ENCODE assay signal across 11 cellular contexts in the genomic region with DNA sequence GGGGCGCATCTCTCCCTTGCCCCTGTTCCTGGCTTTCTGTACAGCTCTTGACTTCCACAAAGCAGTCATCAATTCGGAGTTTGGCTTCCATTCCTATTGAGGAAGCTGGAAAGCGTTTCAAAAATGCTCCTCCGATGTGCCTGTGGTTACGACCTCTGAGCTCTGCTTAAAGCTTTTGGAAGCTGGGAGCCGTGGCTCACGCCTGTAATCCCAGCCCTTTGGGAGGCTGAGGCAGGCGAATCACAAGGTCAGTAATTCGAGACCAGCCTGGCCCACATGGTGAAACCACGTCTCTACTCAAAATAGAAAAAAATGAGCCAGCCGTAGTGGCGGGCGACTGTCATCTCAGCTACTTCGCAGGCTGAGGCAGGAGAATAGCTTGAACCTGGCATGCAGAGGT. TPM values are rescaled to one million over a fixed set of nuclear protein-coding genes. Genes with fewer than 3 reads are reported as not detected.
A peak's percentile ranks its signal among the peaks of the same experiment; 100 is the strongest.
DNase-seq lines count a peak whose midpoint lies in the region; ATAC-seq and TF ChIP-seq lines count a peak whose summit lies in the region.
"Not testable (repeated sequence)": the region's sequence is repeated elsewhere in the genome, so short reads cannot be mapped to it uniquely, and the experiment has no call there.
"Had no signal": no experiment of that assay in that cellular context is flagged by ENCODE, and none has a peak within 500 bp of the region (broad histone marks: within the 10 kb centered on the region; RNA-seq: fewer than 3 reads in every experiment).

No MANE protein-coding gene starts in this region.

- dilution Hi-C loops in IMR-90 (cut with HindIII; ENCODE audit: low sequenced_read_pairs, unreplicated experiment), result not testable (repeated sequence)

- H3K9me1 ChIP-seq in IMR-90 (ENCODE audit: insufficient read depth, low read length), result not testable (repeated sequence)

- TF ChIP-seq POLR2A in IMR-90 (IDR thresholded peaks at IDR 0.05; ENCODE audit: low read depth, low read length), result not testable (repeated sequence)

- H3K4me2 ChIP-seq in IMR-90 (ENCODE audit: low read depth, low read length), result not testable (repeated sequence)
- H3K4me2 ChIP-seq in osteoblast (ENCODE audit: insufficient read depth, low read length), result peak overlapping the region; percentile 73

- H2AFZ ChIP-seq in IMR-90 (replicated peaks; ENCODE audit: low read length, poor library complexity); osteoblast (ENCODE audit: low read length): not testable (repeated sequence)

- not testable (repeated sequence) for H2AK9ac ChIP-seq in IMR-90 (replicated peaks; ENCODE audit: low read depth, low read length, poor library complexity)

- H3K79me1 ChIP-seq in IMR-90 (ENCODE audit: low read depth in 1 of 2, low read length in 2 of 2), result not testable (repeated sequence)

- H2BK20ac ChIP-seq in IMR-90 (ENCODE audit: low read depth, low read length), result not testable (repeated sequence)

- not testable (repeated sequence) for H3K27me3 ChIP-seq in IMR-90 (ENCODE audit: control insufficient read depth, insufficient read depth, low read length); adipocyte (replicated peaks; ENCODE audit: control insufficient read depth, insufficient read depth, low read length); osteoblast (ENCODE audit: insufficient read depth, low read length)

- BruUV-seq in IMR-90 (replicated peaks; lab: Mats Ljungman, UMichigan), result not testable (repeated sequence)

- in situ Hi-C loops in IMR-90 (cut with MboI; ENCODE audit: low sequenced_read_pairs), result not testable (repeated sequence)

- intact Hi-C loops in IMR-90 (cut with micrococcal nuclease), result not testable (repeated sequence)

- H3K4ac ChIP-seq in IMR-90 (ENCODE audit: low read depth, low read length), result not testable (repeated sequence)

- H4K8ac ChIP-seq in IMR-90 (ENCODE audit: low read depth in 2 of 2, low read length in 2 of 2), result not testable (repeated sequence)

- 40% methylated on average over 8 of the region's 14 CpGs; no CpG with 5 or more reads in 1 of the 2 experiments for whole genome bisulfite sequencing in IMR-90 (ENCODE audit: extremely low coverage in 2 of 2, insufficient read length in 1 of 2), 2 experiments

- H4K91ac ChIP-seq in IMR-90 (ENCODE audit: insufficient read depth, low read depth, low read length), result not testable (repeated sequence)

- DNase-seq in AG04449 (ENCODE audit: low read depth, low spot score), result peak; percentile 26
- DNase-seq in ELR (ENCODE audit: low read depth), result peak; percentile 9
- DNase-seq in IMR-90, result peak; percentile 88
- DNase-seq in adipocyte (ENCODE audit: low read depth), result peak; percentile 29
- peak; percentile 74 for DNase-seq in choroid plexus epithelial cell (ENCODE audit: low read depth)
- DNase-seq in fibroblast of villous mesenchyme (ENCODE audit: low read depth), result peak; percentile 68
- peak; percentile 32 for DNase-seq in osteoblast (ENCODE audit: insufficient read length, low spot score, missing footprints)
- peak; percentile 94 for DNase-seq in stromal cell of bone marrow (ENCODE audit: low read depth)

- H2BK5ac ChIP-seq in IMR-90 (ENCODE audit: low read depth, low read length, poor library complexity, severe bottlenecking), result not testable (repeated sequence)

- H3K56ac ChIP-seq in IMR-90 (ENCODE audit: extremely low read depth, insufficient read depth, low read length), result not testable (repeated sequence)

- H3K36me3 ChIP-seq in IMR-90 (ENCODE audit: control insufficient read depth, insufficient read depth, low read length); adipocyte (ENCODE audit: control insufficient read depth, insufficient read depth, low read length, severe bottlenecking); osteoblast (ENCODE audit: insufficient read depth, low read length): not testable (repeated sequence)

- H4K20me1 ChIP-seq in IMR-90 (ENCODE audit: insufficient read depth, low read length); osteoblast (ENCODE audit: insufficient read depth, low read length): not testable (repeated sequence)

- CTCF ChIA-PET in AG04449 (lab: Yijun Ruan, JAX), result not testable (repeated sequence)
- CTCF ChIA-PET in IMR-90 (lab: Yijun Ruan, JAX), result interaction anchor here (0.6 kb wide), 1 partner anchor 25 kb away, joined by 7 read pairs; no protein-coding TSS in a partner anchor

- H2BK120ac ChIP-seq in IMR-90 (ENCODE audit: low read depth, low read length), result not testable (repeated sequence)

- not testable (repeated sequence) for H2BK15ac ChIP-seq in IMR-90 (ENCODE audit: low read depth, low read length)

- not testable (repeated sequence) for H3K23ac ChIP-seq in IMR-90 (ENCODE audit: low read depth, low read length)

- not testable (repeated sequence) for H4K5ac ChIP-seq in IMR-90 (ENCODE audit: low read depth, low read length)

- H3K9me3 ChIP-seq in IMR-90 (ENCODE audit: control insufficient read depth, insufficient read depth, low read length); adipocyte (ENCODE audit: control insufficient read depth, low read length); osteoblast (ENCODE audit: low read depth, low read length): not testable (repeated sequence)

- not testable (repeated sequence) for H3K4me3 ChIP-seq in AG04449 (ENCODE audit: low read depth, low read length); IMR-90 (ENCODE audit: insufficient read depth, low read depth, low read length); adipocyte (ENCODE audit: low read length); choroid plexus epithelial cell (ENCODE audit: low read depth, low read length); fibroblast of villous mesenchyme (ENCODE audit: low read depth, low read length); osteoblast (ENCODE audit: insufficient read depth, low read length)

- not testable (repeated sequence) for H3K14ac ChIP-seq in IMR-90 (replicated peaks; ENCODE audit: low read depth, low read length)

- not testable (repeated sequence) for TF ChIP-seq RAD21 in IMR-90 (IDR thresholded peaks at IDR 0.05; ENCODE audit: low read length)

- H3K18ac ChIP-seq in IMR-90 (ENCODE audit: low read depth, low read length), result not testable (repeated sequence)

- H3K4me1 ChIP-seq in IMR-90 (ENCODE audit: control insufficient read depth, insufficient read depth, low read length); adipocyte (ENCODE audit: control insufficient read depth, insufficient read depth, low read length): not testable (repeated sequence)
- peaks cover 11% of the 10 kb centered on the region for H3K4me1 ChIP-seq in osteoblast (ENCODE audit: insufficient read depth, low read length)

- not testable (repeated sequence) for H2AK5ac ChIP-seq in IMR-90 (ENCODE audit: low read depth, low read length)

- H3K27ac ChIP-seq in IMR-90 (ENCODE audit: insufficient read depth, low read length), result not testable (repeated sequence)
- peak overlapping the region; percentile 65 for H3K27ac ChIP-seq in osteoblast (ENCODE audit: low read depth, low read length)

- not testable (repeated sequence) for H3K79me2 ChIP-seq in osteoblast (ENCODE audit: insufficient read depth, low read length)

- POLR2A ChIA-PET in AG04449 (lab: Yijun Ruan, JAX); IMR-90 (lab: Charles Lee; ENCODE audit: unreplicated experiment): not testable (repeated sequence)

- peak; percentile 54; the same call in 1 of the 2 replicates for ATAC-seq in IMR-90 (ENCODE audit: low read depth)

- not testable (repeated sequence) for TF ChIP-seq CTCF in AG04449 (IDR thresholded peaks at IDR 0.05; ENCODE audit: insufficient read depth, low read length, missing control alignments); IMR-90 (conservative IDR thresholded peaks at IDR 0.05; ENCODE audit: low read depth, low read length); choroid plexus epithelial cell (conservative IDR thresholded peaks at IDR 0.05; ENCODE audit: low read depth, low read length); fibroblast of villous mesenchyme (IDR thresholded peaks at IDR 0.05; ENCODE audit: insufficient read depth, low read depth, low read length); osteoblast (IDR thresholded peaks at IDR 0.05; ENCODE audit: extremely low read depth, low read depth, low read length)

- H3K9ac ChIP-seq in IMR-90 (ENCODE audit: low read depth, low read length); adipocyte (ENCODE audit: low read length): not testable (repeated sequence)

TF ChIP-seq in IMR-90, 13 proteins besides CTCF, POLR2A, EP300 and RAD21:
- TF ChIP-seq BHLHE40 (IDR thresholded peaks at IDR 0.05; ENCODE audit: low read depth, low read length), result peak; percentile 9; the same call in 1 of the 2 replicates
- TF ChIP-seq, protein P1, sequence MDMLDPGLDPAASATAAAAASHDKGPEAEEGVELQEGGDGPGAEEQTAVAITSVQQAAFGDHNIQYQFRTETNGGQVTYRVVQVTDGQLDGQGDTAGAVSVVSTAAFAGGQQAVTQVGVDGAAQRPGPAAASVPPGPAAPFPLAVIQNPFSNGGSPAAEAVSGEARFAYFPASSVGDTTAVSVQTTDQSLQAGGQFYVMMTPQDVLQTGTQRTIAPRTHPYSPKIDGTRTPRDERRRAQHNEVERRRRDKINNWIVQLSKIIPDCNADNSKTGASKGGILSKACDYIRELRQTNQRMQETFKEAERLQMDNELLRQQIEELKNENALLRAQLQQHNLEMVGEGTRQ (IDR thresholded peaks at IDR 0.05; ENCODE audit: low read depth, low read length), result peak; percentile 37; the same call in 1 of the 2 replicates

RNA-seq across cellular contexts. Expression of a gene that starts 22.9 kb away (rescaled TPM):
- not detected in 2 replicates for total RNA-seq in IMR-90 (2012; rRNA removed)
- polyA plus RNA-seq in IMR-90 (2012; rRNA removed), result not detected in 2 replicates
- not detected in 2 replicates for polyA plus RNA-seq in IMR-90 (2012; cell fraction: cytosol; rRNA removed)
- polyA plus RNA-seq in IMR-90 (2012; cell fraction: nucleus; rRNA removed; ENCODE audit: low replicate concordance), result not detected in 2 replicates
- not detected in 2 replicates for total RNA-seq in fibroblast of villous mesenchyme
- not detected in 2 replicates for total RNA-seq in osteoblast
- total RNA-seq: CD8-positive, alpha-beta T cell; MCF 10A; SJSA1 had no signal

RNA-seq across cellular contexts. Expression of a gene that starts 27.3 kb away (rescaled TPM):
- 7.2 and 8.8 TPM in 2 replicates for total RNA-seq in IMR-90 (2012; rRNA removed)
- 2.0 and 2.5 TPM in 2 replicates for polyA plus RNA-seq in IMR-90 (2012; rRNA removed)
- 1.3 and 1.9 TPM in 2 replicates for polyA plus RNA-seq in IMR-90 (2012; cell fraction: cytosol; rRNA removed)
- polyA plus RNA-seq in IMR-90 (2012; cell fraction: nucleus; rRNA removed; ENCODE audit: low replicate concordance), result 2.8 and 9.3 TPM in 2 replicates
- 9.1 and 9.7 TPM in 2 replicates for total RNA-seq in fibroblast of villous mesenchyme
- 8.8 and 9.4 TPM in 2 replicates for total RNA-seq in osteoblast

RNA-seq across cellular contexts. Expression of a gene that starts 27.7 kb away (rescaled TPM):
- 65.8 and 88.7 TPM in 2 replicates for total RNA-seq in IMR-90 (2012; rRNA removed)
- 43.0 and 43.4 TPM in 2 replicates for polyA plus RNA-seq in IMR-90 (2012; rRNA removed)
- polyA plus RNA-seq in IMR-90 (2012; cell fraction: cytosol; rRNA removed), result 31.7 and 47.6 TPM in 2 replicates
- 60.6 and 83.6 TPM in 2 replicates for polyA plus RNA-seq in IMR-90 (2012; cell fraction: nucleus; rRNA removed; ENCODE audit: low replicate concordance)
- 24.5 and 27.2 TPM in 2 replicates for total RNA-seq in fibroblast of villous mesenchyme
- 32.1 and 32.2 TPM in 2 replicates for total RNA-seq in osteoblast

Comparison
In these comparisons a context has a peak if more than half of its experiments do, and no peak if none do; other contexts are left out.
1. DNase-seq: peak in every context shown above with its lines; median percentile 94 in stromal cell of bone marrow; 88 in IMR-90; 74 in choroid plexus epithelial cell; 68 in fibroblast of villous mesenchyme; 32 in osteoblast; 29 in adipocyte; 26 in AG04449; 9 in ELR.